In the genomic region with DNA sequence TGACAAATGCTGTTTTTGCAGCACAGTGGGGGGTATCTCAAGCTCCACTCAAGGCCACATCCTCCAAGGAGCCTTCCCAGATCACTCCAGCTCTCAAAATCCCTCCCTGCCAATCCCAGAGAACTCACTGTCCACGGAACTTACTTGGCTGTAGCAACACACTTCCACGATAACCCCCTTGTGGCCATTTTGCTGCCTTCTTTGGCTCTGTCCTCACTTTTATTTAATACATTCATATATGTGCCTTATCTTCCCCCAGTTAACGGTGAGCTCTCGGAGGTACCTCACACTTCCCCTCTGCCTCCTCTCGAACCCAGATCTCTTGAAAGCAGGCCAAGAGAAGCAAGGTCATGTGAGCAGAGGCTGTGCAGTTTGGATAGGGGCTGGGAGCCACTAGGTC, we compare ENCODE assay signal across 15 cellular contexts.
DNase-seq lines count a peak whose midpoint lies in the region; ATAC-seq and TF ChIP-seq lines count a peak whose summit lies in the region.
"Had no signal": no experiment of that assay in that cellular context is flagged by ENCODE, and none has a peak within 500 bp of the region (broad histone marks: within the 10 kb centered on the region; RNA-seq: fewer than 3 reads in every experiment).

No MANE protein-coding gene starts in this region.

- no peak overlapping the region for H3K4me2 ChIP-seq in H9 (ENCODE audit: insufficient read depth, insufficient read length, low read length)
- H3K4me2 ChIP-seq: hepatocyte had no signal

- no peak for DNase-seq in H9
- DNase-seq in brain microvascular endothelial cell, result no peak
- DNase-seq in kidney epithelial cell (ENCODE audit: low read depth), result no peak
- no peak for DNase-seq in activated T-cell treated with anti-CD3 and anti-CD28 coated beads, Interleukin-2, amount 50 U/mL, for 4 hours
- DNase-seq in Kasumi-1 (lab: John Stamatoyannopoulos, UW), result no peak
- no peak for DNase-seq in activated CD4-positive, alpha-beta T cell treated with anti-CD3 and anti-CD28 coated beads for 48 hours
- DNase-seq: activated CD4-positive, alpha-beta T cell treated with anti-CD3 and anti-CD28 coated beads, Interleukin-2, amount 50 U/mL, for 1 hour; NCI-H1436 treated with DMSO at 0.1 percent for 48 hours; right lobe of liver; stimulated activated CD4-positive, alpha-beta T cell treated with anti-CD3 and anti-CD28 coated beads, Interleukin-4, amount 100 ng/mL, for 24 hours had no signal

- no peak overlapping the region for H3K4ac ChIP-seq in H9 (ENCODE audit: low read depth, low read length)

- no peak overlapping the region for H2BK120ac ChIP-seq in H9 (ENCODE audit: low read depth, low read length, poor library complexity, severe bottlenecking)

- no peak overlapping the region for H3K23ac ChIP-seq in H9 (ENCODE audit: insufficient read length, low read depth, low read length)

- no peak for ATAC-seq in activated T-cell treated with anti-CD3 and anti-CD28 coated beads, Interleukin-2, amount 50 U/mL, for 4 hours
- ATAC-seq in HG02885 (IDR thresholded peaks at IDR 0.05; ENCODE audit: poor library complexity, unreplicated experiment), result no peak
- ATAC-seq: activated naive CD4-positive, alpha-beta T cell treated with anti-CD3 and anti-CD28 coated beads, Interleukin-2, amount 50 U/mL, for 72 hours; GM12878; right lobe of liver had no signal

- no peaks in the 10 kb centered on the region for H3K36me3 Mint-ChIP-seq in H9 (ENCODE audit: insufficient read depth in 1 of 3, low read depth in 3 of 3)
- H3K36me3 Mint-ChIP-seq in activated T-cell treated with anti-CD3 and anti-CD28 coated beads, Interleukin-2, amount 50 U/mL, for 4 hours (ENCODE audit: insufficient read depth), result no peaks in the 10 kb centered on the region
- H3K36me3 Mint-ChIP-seq: activated naive CD4-positive, alpha-beta T cell treated with anti-CD3 and anti-CD28 coated beads, Interleukin-2, amount 50 U/mL, for 72 hours had no signal

- H2AFZ ChIP-seq in H9 (ENCODE audit: low read length), result no peak overlapping the region
- H2AFZ ChIP-seq: hepatocyte had no signal

- no peak overlapping the region for H3K9ac ChIP-seq in H9 (ENCODE audit: extremely low read depth, insufficient read length, low read length)
- no peak overlapping the region for H3K9ac ChIP-seq in stomach smooth muscle (ENCODE audit: low read length in 2 of 2)

- H3K9me3 ChIP-seq in H9 (ENCODE audit: control insufficient read depth, low read depth, low read length), result no peaks in the 10 kb centered on the region
- H3K9me3 ChIP-seq in stomach smooth muscle (ENCODE audit: control insufficient read depth in 2 of 2, low read length in 2 of 2), result no peaks in the 10 kb centered on the region
- H3K9me3 ChIP-seq: right lobe of liver had no signal

- no peaks in the 10 kb centered on the region for H3K79me1 ChIP-seq in H9 (ENCODE audit: insufficient read depth, low read depth, low read length, poor library complexity, severe bottlenecking)

- H3K36me3 ChIP-seq in brain microvascular endothelial cell (replicated peaks) (peaks cover 35% of the 10 kb centered on the region), kidney epithelial cell (ENCODE audit: control insufficient read depth, insufficient read depth, low read length) (peaks cover 1% of the 10 kb centered on the region), stomach smooth muscle (ENCODE audit: control insufficient read depth in 2 of 2, insufficient read depth in 2 of 2, low read length in 2 of 2) (peaks cover 74 to 77% of the 10 kb centered on the region in 2 donors)

- no peak overlapping the region for H3T11ph ChIP-seq in H9 (ENCODE audit: low read length)

- H2BK15ac ChIP-seq in H9 (ENCODE audit: low read depth, low read length), result no peak overlapping the region

- H4K91ac ChIP-seq in H9 (ENCODE audit: insufficient read length, low read depth, low read length), result no peak overlapping the region

- in situ Hi-C loops in brain microvascular endothelial cell (cut with HindIII; ENCODE audit: low pct_ligation_motif_present, low sequenced_read_pairs), result no loop called here

- no peak overlapping the region for H2BK12ac ChIP-seq in H9 (ENCODE audit: insufficient read length, low read depth, low read length)

- H3K18ac ChIP-seq in H9 (ENCODE audit: insufficient read length, low read depth, low read length), result no peak overlapping the region

- no peak overlapping the region for H4K8ac ChIP-seq in H9 (replicated peaks; ENCODE audit: insufficient read length, low read depth, low read length)

- H2AK5ac ChIP-seq in H9 (ENCODE audit: insufficient read length, low read length), result no peak overlapping the region

- H3K4me1 Mint-ChIP-seq in H9, result peaks cover 11 to 21% of the 10 kb centered on the region in 2 experiments
- H3K4me1 Mint-ChIP-seq in activated T-cell treated with anti-CD3 and anti-CD28 coated beads, Interleukin-2, amount 50 U/mL, for 4 hours (ENCODE audit: low read depth), result no peaks in the 10 kb centered on the region

- no peak overlapping the region for H2BK20ac ChIP-seq in H9 (ENCODE audit: low read depth, low read length, poor library complexity, severe bottlenecking)

- H4K20me1 ChIP-seq in H9 (ENCODE audit: control insufficient read depth, insufficient read depth, insufficient read length), result no peaks in the 10 kb centered on the region

- no peaks in the 10 kb centered on the region for H3K9me3 Mint-ChIP-seq in H9
- H3K9me3 Mint-ChIP-seq in activated T-cell treated with anti-CD3 and anti-CD28 coated beads, Interleukin-2, amount 50 U/mL, for 4 hours, result no peaks in the 10 kb centered on the region
- H3K9me3 Mint-ChIP-seq: activated naive CD4-positive, alpha-beta T cell treated with anti-CD3 and anti-CD28 coated beads, Interleukin-2, amount 50 U/mL, for 72 hours had no signal

- H3K27me3 ChIP-seq in H9 (ENCODE audit: insufficient read depth, low read length) (no peaks in the 10 kb centered on the region), brain microvascular endothelial cell (replicated peaks) (no peaks in the 10 kb centered on the region), kidney epithelial cell (ENCODE audit: control insufficient read depth, insufficient read depth, low read length) (no peaks in the 10 kb centered on the region), stomach smooth muscle (ENCODE audit: control insufficient read depth in 1 of 2, insufficient read depth in 2 of 2, low read length in 2 of 2) (no peaks in the 10 kb centered on the region)
- H3K27me3 ChIP-seq: hepatocyte, right lobe of liver had no signal

- peak overlapping the region in 1 of 3 experiments; percentile 4; a peak in 1 of 7 replicates for H3K27ac Mint-ChIP-seq in H9
- H3K27ac Mint-ChIP-seq: activated naive CD4-positive, alpha-beta T cell treated with anti-CD3 and anti-CD28 coated beads, Interleukin-2, amount 50 U/mL, for 72 hours had no signal

- H3K4me1 ChIP-seq in H9 (ENCODE audit: insufficient read depth, low read length) (no peaks in the 10 kb centered on the region), stomach smooth muscle (ENCODE audit: control insufficient read depth, insufficient read depth, low read length) (peaks cover 63% of the 10 kb centered on the region)

- no peak overlapping the region for H3K4me3 ChIP-seq in brain microvascular endothelial cell (ENCODE audit: low read depth, low read length)
- no peak overlapping the region for H3K4me3 ChIP-seq in kidney epithelial cell (ENCODE audit: low read depth, low read length)
- H3K4me3 ChIP-seq in stomach smooth muscle (ENCODE audit: low read length in 2 of 2), result no peak overlapping the region
- H3K4me3 ChIP-seq: GM12878, hepatocyte, right lobe of liver had no signal

- H3K14ac ChIP-seq in H9 (ENCODE audit: insufficient read depth, low read length), result no peak overlapping the region

- no peak overlapping the region for H3K56ac ChIP-seq in H9 (ENCODE audit: insufficient read length, low read depth, low read length)

- H3K27ac ChIP-seq in H9 (ENCODE audit: insufficient read length, low read depth, low read length) (no peak overlapping the region), brain microvascular endothelial cell (no peak overlapping the region), stomach smooth muscle (ENCODE audit: low read length) (peak overlapping the region; percentile 67)
- H3K27ac ChIP-seq: hepatocyte, right lobe of liver had no signal

- H3K79me2 ChIP-seq in H9 (ENCODE audit: insufficient read depth, low read length), result no peaks in the 10 kb centered on the region
- H3K79me2 ChIP-seq: hepatocyte had no signal

- TF ChIP-seq CTCF in H9 (conservative IDR thresholded peaks at IDR 0.05) (no peak; the same call in 1 of the 3 replicates), brain microvascular endothelial cell (IDR thresholded peaks at IDR 0.05; ENCODE audit: low read depth, low read length, missing control alignments) (peak; percentile 41), kidney epithelial cell (IDR thresholded peaks at IDR 0.05; ENCODE audit: insufficient read depth, low read length, poor library complexity, severe bottlenecking) (peak; percentile 2)

- no peaks in the 10 kb centered on the region for H3K23me2 ChIP-seq in H9 (ENCODE audit: insufficient read length, low read depth, low read length, poor library complexity, severe bottlenecking)

- WGBS in H9 (ENCODE audit: extremely low coverage, insufficient read length, low lambda C conversion rate), result no CpG with 5 or more reads among the region's 5 CpGs

- no peak overlapping the region for H3K4me3 Mint-ChIP-seq in H9
- no peak overlapping the region for H3K4me3 Mint-ChIP-seq in activated T-cell treated with anti-CD3 and anti-CD28 coated beads, Interleukin-2, amount 50 U/mL, for 4 hours

- H3K27me3 Mint-ChIP-seq in H9 (ENCODE audit: low read depth), result no peaks in the 10 kb centered on the region; the same call in none of the 2 replicates
- H3K27me3 Mint-ChIP-seq in activated T-cell treated with anti-CD3 and anti-CD28 coated beads, Interleukin-2, amount 50 U/mL, for 4 hours (ENCODE audit: low read depth), result peaks cover 10% of the 10 kb centered on the region

- no peak overlapping the region for H4K5ac ChIP-seq in H9 (ENCODE audit: insufficient read length, low read depth, low read length)

- H2BK5ac ChIP-seq in H9 (ENCODE audit: insufficient read length, low read length), result peak overlapping the region; percentile 51
